ENCODE assay signal across 8 cellular contexts in genomic region chr7:145700488-145700887, GRCh38.
"Had no signal": no experiment of that assay in that cellular context is flagged by ENCODE, and none has a peak within 500 bp of the region (broad histone marks: within the 10 kb centered on the region; RNA-seq: fewer than 3 reads in every experiment).

No MANE protein-coding gene starts in this region.

- DNase-seq: GDM1, GF-D8 had no signal

- ATAC-seq: GM12878 had no signal

- FAIRE-seq: G401.6, GM12878, GM12891, GM12892, GM18507, GM19239 had no signal

- H3K4me3 ChIP-seq: GM12878 had no signal
